ENCODE assay signal across 8 cellular contexts in genomic region chr17:43720311-43721060, GRCh38. TPM values are rescaled to one million over a fixed set of nuclear protein-coding genes. Genes with fewer than 3 reads are reported as not detected.
DNase-seq lines count a peak whose midpoint lies in the region; ATAC-seq and TF ChIP-seq lines count a peak whose summit lies in the region.

No MANE protein-coding gene starts in this region.

- H3K4me3 ChIP-seq in BJ (ENCODE audit: low read depth, low read length) (peak overlapping the region; percentile 57), dorsolateral prefrontal cortex (peak overlapping the region; percentile 56 to 95 (median 77)), right lobe of liver (peak overlapping the region; percentile 84 to 94 (median 87))

- H3K9me3 ChIP-seq in right lobe of liver: no peaks in the 10 kb centered on the region

- peak; percentile 78 for TF ChIP-seq POLR2A in right lobe of liver (IDR thresholded peaks at IDR 0.05)

- TF ChIP-seq CTCF in BJ (IDR thresholded peaks at IDR 0.05; ENCODE audit: insufficient read depth, low read depth, low read length): no peak
- TF ChIP-seq CTCF in dorsolateral prefrontal cortex (IDR thresholded peaks at IDR 0.05 in 54 of 56, conservative IDR thresholded peaks at IDR 0.05 in 2 of 56; ENCODE audit: low read depth in 1 of 56, partially characterized antibody in 56 of 56): peak in 13 of 56 donors; percentile 6 to 36 (median 17)
- no peak for TF ChIP-seq CTCF in right lobe of liver (IDR thresholded peaks at IDR 0.05)

- peaks cover 14% of the 10 kb centered on the region for H3K4me1 Mint-ChIP-seq in activated CD4-positive, alpha-beta memory T cell treated with anti-CD3 and anti-CD28 coated beads, Interleukin-2, amount 10 ng/mL, durations not matched to agents 7 days and 5 days

- peaks cover 7% of the 10 kb centered on the region for H3K36me3 Mint-ChIP-seq in activated CD4-positive, alpha-beta memory T cell treated with anti-CD3 and anti-CD28 coated beads, Interleukin-2, amount 10 ng/mL, durations not matched to agents 7 days and 5 days (ENCODE audit: low read depth)

- intact Hi-C loops in dorsolateral prefrontal cortex (cut with DNase I): no loop called here
- intact Hi-C loops in right lobe of liver (cut with DNase I): no loop called here

- H3K27ac ChIP-seq in dorsolateral prefrontal cortex: peak overlapping the region; percentile 84 to 99 (median 96)
- peak overlapping the region; percentile 91 to 96 (median 92) for H3K27ac ChIP-seq in right lobe of liver

- ATAC-seq in GM19397 (IDR thresholded peaks at IDR 0.05; ENCODE audit: unreplicated experiment) (peak; percentile 65), right lobe of liver (peak; percentile 92 to 96 (median 94))

- H3K4me3 Mint-ChIP-seq in activated CD4-positive, alpha-beta memory T cell treated with anti-CD3 and anti-CD28 coated beads, Interleukin-2, amount 10 ng/mL, durations not matched to agents 7 days and 5 days: peak overlapping the region; percentile 94

- H3K9me3 Mint-ChIP-seq in activated CD4-positive, alpha-beta memory T cell treated with anti-CD3 and anti-CD28 coated beads, Interleukin-2, amount 10 ng/mL, durations not matched to agents 7 days and 5 days: no peaks in the 10 kb centered on the region

- no peak for DNase-seq in BJ (ENCODE audit: low read depth)
- peak; percentile 44 for DNase-seq in NCI-H1092 (lab: John Stamatoyannopoulos, UW)
- DNase-seq in activated CD4-positive, alpha-beta memory T cell treated with anti-CD3 and anti-CD28 coated beads, Interleukin-2, amount 10 ng/mL, durations not matched to agents 7 days and 5 days: peak; percentile 84
- peak; percentile 55 to 89 (median 80) for DNase-seq in dorsolateral prefrontal cortex
- DNase-seq in right lobe of liver: peak; percentile 83 to 87 (median 84)
- DNase-seq in stimulated activated CD4-positive, alpha-beta T cell treated with anti-CD3 and anti-CD28 coated beads, Interleukin-4, amount 100 ng/mL, for 1 hour: peak; percentile 79
- no peak for DNase-seq in COLO829 (ENCODE audit: low spot score)

- H3K27me3 Mint-ChIP-seq in activated CD4-positive, alpha-beta memory T cell treated with anti-CD3 and anti-CD28 coated beads, Interleukin-2, amount 10 ng/mL, durations not matched to agents 7 days and 5 days: peaks cover 27% of the 10 kb centered on the region

- CTCF ChIA-PET in BJ (lab: Yijun Ruan, JAX): interaction anchor here (1.4 kb wide), 1 partner anchor 18 kb away, joined by 3 read pairs; no protein-coding TSS in a partner anchor
- CTCF ChIA-PET in activated CD4-positive, alpha-beta memory T cell treated with anti-CD3 and anti-CD28 coated beads, Interleukin-2, amount 10 ng/mL, durations not matched to agents 7 days and 5 days (lab: Charles Lee): no interaction called here

- POLR2A ChIA-PET in BJ (lab: Charles Lee): no interaction called here
- POLR2A ChIA-PET in activated CD4-positive, alpha-beta memory T cell treated with anti-CD3 and anti-CD28 coated beads, Interleukin-2, amount 10 ng/mL, durations not matched to agents 7 days and 5 days (lab: Charles Lee): interaction anchor here (0.7 to 0.9 kb wide), 2 partner anchors 19 to 25 kb away, joined by 3 to 4 read pairs; no protein-coding TSS in a partner anchor

- H3K27me3 ChIP-seq in BJ (ENCODE audit: control insufficient read depth, insufficient read depth, low read length) (no peaks in the 10 kb centered on the region), dorsolateral prefrontal cortex (no peaks in the 10 kb centered on the region), right lobe of liver (no peaks in the 10 kb centered on the region)

- H3K36me3 ChIP-seq in BJ (ENCODE audit: control insufficient read depth, insufficient read depth, low read length) (no peaks in the 10 kb centered on the region), right lobe of liver (no peaks in the 10 kb centered on the region)

- WGBS in right lobe of liver (ENCODE audit: insufficient coverage, low coverage, low lambda C conversion rate, missing lambda C conversion rate): 0% methylated on average over 28 of the region's 64 CpGs

- peak overlapping the region; percentile 95 for H3K27ac Mint-ChIP-seq in activated CD4-positive, alpha-beta memory T cell treated with anti-CD3 and anti-CD28 coated beads, Interleukin-2, amount 10 ng/mL, durations not matched to agents 7 days and 5 days

- peaks cover 0 to 4% (median 0%) of the 10 kb centered on the region in 4 donors for H3K4me1 ChIP-seq in right lobe of liver

RNA-seq across cellular contexts. Expression of gene SOST, which starts 38.1 kb away (rescaled TPM):
- polyA plus RNA-seq in BJ (2011; rRNA removed): not detected in 2 replicates
- not detected in 2 replicates for polyA minus RNA-seq in BJ (2011; rRNA and poly(A)+ RNA removed)
- not detected for total RNA-seq in activated CD4-positive, alpha-beta memory T cell treated with anti-CD3 and anti-CD28 coated beads, Interleukin-2, amount 10 ng/mL, durations not matched to agents 7 days and 5 days
- total RNA-seq in dorsolateral prefrontal cortex: 1 to 10 TPM in 1 of 120 experiments, under 1 TPM in 20, not detected in 99; 0.14 to 1.1 (median 0.29) TPM
- total RNA-seq in right lobe of liver: not detected

RNA-seq across cellular contexts. Expression of gene DUSP3, which starts 58.3 kb away (rescaled TPM):
- polyA plus RNA-seq in BJ (2011; rRNA removed): 27.6 and 27.9 TPM in 2 replicates
- 25.5 and 30.5 TPM in 2 replicates for polyA minus RNA-seq in BJ (2011; rRNA and poly(A)+ RNA removed)
- 1 to 10 TPM; 8.3 to 8.6 TPM for total RNA-seq in activated CD4-positive, alpha-beta memory T cell treated with anti-CD3 and anti-CD28 coated beads, Interleukin-2, amount 10 ng/mL, durations not matched to agents 7 days and 5 days
- total RNA-seq in dorsolateral prefrontal cortex (100 to 1,000 TPM in 70 of 120 experiments, 10 to 100 TPM in 50; 65.6 to 156 (median 103) TPM), right lobe of liver (10 to 100 TPM; 75.1 to 97.2 (median 87.7) TPM)

RNA-seq across cellular contexts. Expression of gene MEOX1, which starts 58.8 kb away (rescaled TPM):
- not detected in 2 replicates for polyA plus RNA-seq in BJ (2011; rRNA removed)
- 0.09 TPM in 1 of 2 replicates, not detected in the other for polyA minus RNA-seq in BJ (2011; rRNA and poly(A)+ RNA removed)
- 1 to 10 TPM; 4.2 to 4.7 TPM for total RNA-seq in activated CD4-positive, alpha-beta memory T cell treated with anti-CD3 and anti-CD28 coated beads, Interleukin-2, amount 10 ng/mL, durations not matched to agents 7 days and 5 days
- total RNA-seq in dorsolateral prefrontal cortex (not detected), right lobe of liver (under 1 TPM in 1 of 6 experiments, not detected in 5; 0.11 TPM)

RNA-seq across cellular contexts. Expression of gene CFAP97D1, which starts 59.7 kb away (rescaled TPM):
- polyA plus RNA-seq in BJ (2011; rRNA removed): not detected in 2 replicates
- not detected in 2 replicates for polyA minus RNA-seq in BJ (2011; rRNA and poly(A)+ RNA removed)
- not detected for total RNA-seq in activated CD4-positive, alpha-beta memory T cell treated with anti-CD3 and anti-CD28 coated beads, Interleukin-2, amount 10 ng/mL, durations not matched to agents 7 days and 5 days
- total RNA-seq in dorsolateral prefrontal cortex: under 1 TPM in 56 of 120 experiments, not detected in 64; 0.07 to 0.89 (median 0.22) TPM
- not detected for total RNA-seq in right lobe of liver

Comparison
In these comparisons a context has a peak if more than half of its experiments do, and no peak if none do; other contexts are left out.
1. DNase-seq: peak in NCI-H1092 (single experiment), activated CD4-positive, alpha-beta memory T cell treated with anti-CD3 and anti-CD28 coated beads, Interleukin-2, amount 10 ng/mL, durations not matched to agents 7 days and 5 days (single experiment), dorsolateral prefrontal cortex (10 of 10), right lobe of liver (3 of 3) and stimulated activated CD4-positive, alpha-beta T cell treated with anti-CD3 and anti-CD28 coated beads, Interleukin-4, amount 100 ng/mL, for 1 hour (single experiment); none in BJ (single experiment) and COLO829 (single experiment).
2. RNA of gene DUSP3, which starts 58.3 kb away (total RNA-seq): 65.6 to 156 TPM in dorsolateral prefrontal cortex and 75.1 to 97.2 TPM in right lobe of liver; 8.3 to 8.6 TPM in activated CD4-positive, alpha-beta memory T cell treated with anti-CD3 and anti-CD28 coated beads, Interleukin-2, amount 10 ng/mL, durations not matched to agents 7 days and 5 days; every median in the first group is over 4 times any median in the second.
3. RNA of gene MEOX1, which starts 58.8 kb away (total RNA-seq): 4.2 to 4.7 TPM in activated CD4-positive, alpha-beta memory T cell treated with anti-CD3 and anti-CD28 coated beads, Interleukin-2, amount 10 ng/mL, durations not matched to agents 7 days and 5 days; not detected in dorsolateral prefrontal cortex and 0.11 TPM in right lobe of liver; every median in the first group is over 4 times any median in the second.
4. Peak in every context shown above with its lines, with median percentiles within 50 percentile points of each other: H3K4me3 ChIP-seq.